ENCODE assay signal across 1 cellular context in the genomic region with DNA sequence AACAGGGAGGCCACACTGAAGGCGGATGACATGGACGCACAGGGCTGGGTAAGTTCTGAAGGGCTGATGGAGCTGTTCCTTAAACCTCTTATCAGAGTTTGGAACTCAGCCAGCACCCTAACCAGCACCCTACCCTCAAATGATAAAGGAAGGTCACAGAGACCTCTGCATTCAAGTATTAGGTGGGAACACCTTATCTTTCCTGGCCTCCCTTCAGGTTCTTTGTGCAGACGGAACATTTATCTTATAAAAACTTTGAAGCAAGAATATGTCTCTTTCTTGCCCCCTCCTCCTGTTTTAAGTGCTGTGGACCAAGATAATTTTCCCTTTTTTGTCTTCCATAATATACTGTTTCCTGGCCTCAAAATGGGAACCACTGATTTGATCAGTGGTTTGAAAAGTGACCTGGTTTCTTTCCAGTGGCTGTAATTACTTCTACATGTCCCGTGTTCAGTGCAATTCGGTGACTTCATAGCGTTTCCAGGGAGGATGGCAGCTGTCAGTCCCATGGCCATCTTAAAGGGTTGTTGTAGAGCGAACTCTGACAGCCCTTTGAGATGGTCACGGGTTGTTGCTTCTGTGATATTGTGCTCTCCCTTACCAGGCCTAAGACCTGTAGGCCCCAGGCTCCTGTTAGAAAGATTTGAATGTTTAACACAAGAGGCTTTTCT.
TF ChIP-seq lines count a peak whose summit lies in the region.

No MANE protein-coding gene starts in this region.

TF ChIP-seq in K562, 482 proteins besides CTCF, POLR2A, EP300 and RAD21 (continued from another document and continues in another):
- TF ChIP-seq CHD1 (IDR thresholded peaks at IDR 0.05; ENCODE audit: low read length) (no peak), HDAC3 (IDR thresholded peaks at IDR 0.05; ENCODE audit: borderline replicate concordance, partially characterized antibody) (peak; percentile 77), MBD2 (IDR thresholded peaks at IDR 0.05; ENCODE audit: borderline replicate concordance, low read depth) (peak; percentile 38; the same call in 1 of the 2 replicates), DACH1 (IDR thresholded peaks at IDR 0.05; ENCODE audit: partially characterized antibody) (peak; percentile 54), CBX8 (IDR thresholded peaks at IDR 0.05; ENCODE audit: borderline replicate concordance, extremely low read depth, low read depth, low read length, poor library complexity, severe bottlenecking) (no peak), SETDB1 (IDR thresholded peaks at IDR 0.05; ENCODE audit: low read length) (no peak), ZBTB8A (IDR thresholded peaks at IDR 0.05; ENCODE audit: partially characterized antibody) (no peak), HMG20B (CRISPR knock-in tag; IDR thresholded peaks at IDR 0.05) (no peak), XRCC4 (IDR thresholded peaks at IDR 0.05; ENCODE audit: extremely low read depth, insufficient read depth, insufficient read length) (no peak), IRF2 (CRISPR knock-in tag; IDR thresholded peaks at IDR 0.05) (no peak), DMBX1 (CRISPR knock-in tag; IDR thresholded peaks at IDR 0.05; ENCODE audit: borderline replicate concordance) (peak; percentile 71), ZNF77 (CRISPR knock-in tag; IDR thresholded peaks at IDR 0.05) (no peak), CEBPB (tag; IDR thresholded peaks at IDR 0.05) (no peak), RB1 (IDR thresholded peaks at IDR 0.05; ENCODE audit: low read depth) (no peak; the same call in 1 of the 2 replicates), HMG20A (CRISPR knock-in tag; conservative IDR thresholded peaks at IDR 0.05) (no peak), SMARCA4 (IDR thresholded peaks at IDR 0.05) (peak; percentile 93), TAF9B (IDR thresholded peaks at IDR 0.05; ENCODE audit: partially characterized antibody) (no peak), TCF7L2 (IDR thresholded peaks at IDR 0.05; ENCODE audit: low read depth, low read length) (no peak), ZNF282 (CRISPR knock-in tag; IDR thresholded peaks at IDR 0.05) (no peak), CBX3 (IDR thresholded peaks at IDR 0.05; ENCODE audit: borderline replicate concordance in 1 of 2, low read length in 2 of 2) (peak in 1 of 2 experiments; percentile 45; a peak in 1 of 3 replicates), ETS2 (tag; IDR thresholded peaks at IDR 0.05; ENCODE audit: borderline replicate concordance, poor library complexity, severe bottlenecking) (no peak), CAMTA2 (CRISPR knock-in tag; conservative IDR thresholded peaks at IDR 0.05) (no peak), ARHGAP35 (IDR thresholded peaks at IDR 0.05; ENCODE audit: partially characterized antibody) (no peak), ZNF589 (CRISPR knock-in tag; IDR thresholded peaks at IDR 0.05; ENCODE audit: low read depth) (peak; percentile 85)
- TF ChIP-seq, protein P1, sequence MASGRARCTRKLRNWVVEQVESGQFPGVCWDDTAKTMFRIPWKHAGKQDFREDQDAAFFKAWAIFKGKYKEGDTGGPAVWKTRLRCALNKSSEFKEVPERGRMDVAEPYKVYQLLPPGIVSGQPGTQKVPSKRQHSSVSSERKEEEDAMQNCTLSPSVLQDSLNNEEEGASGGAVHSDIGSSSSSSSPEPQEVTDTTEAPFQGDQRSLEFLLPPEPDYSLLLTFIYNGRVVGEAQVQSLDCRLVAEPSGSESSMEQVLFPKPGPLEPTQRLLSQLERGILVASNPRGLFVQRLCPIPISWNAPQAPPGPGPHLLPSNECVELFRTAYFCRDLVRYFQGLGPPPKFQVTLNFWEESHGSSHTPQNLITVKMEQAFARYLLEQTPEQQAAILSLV (tag; IDR thresholded peaks at IDR 0.05) = no peak
- TF ChIP-seq, protein P2, sequence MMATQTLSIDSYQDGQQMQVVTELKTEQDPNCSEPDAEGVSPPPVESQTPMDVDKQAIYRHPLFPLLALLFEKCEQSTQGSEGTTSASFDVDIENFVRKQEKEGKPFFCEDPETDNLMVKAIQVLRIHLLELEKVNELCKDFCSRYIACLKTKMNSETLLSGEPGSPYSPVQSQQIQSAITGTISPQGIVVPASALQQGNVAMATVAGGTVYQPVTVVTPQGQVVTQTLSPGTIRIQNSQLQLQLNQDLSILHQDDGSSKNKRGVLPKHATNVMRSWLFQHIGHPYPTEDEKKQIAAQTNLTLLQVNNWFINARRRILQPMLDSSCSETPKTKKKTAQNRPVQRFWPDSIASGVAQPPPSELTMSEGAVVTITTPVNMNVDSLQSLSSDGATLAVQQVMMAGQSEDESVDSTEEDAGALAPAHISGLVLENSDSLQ (IDR thresholded peaks at IDR 0.05) = peak; percentile 91
- TF ChIP-seq, protein P3, sequence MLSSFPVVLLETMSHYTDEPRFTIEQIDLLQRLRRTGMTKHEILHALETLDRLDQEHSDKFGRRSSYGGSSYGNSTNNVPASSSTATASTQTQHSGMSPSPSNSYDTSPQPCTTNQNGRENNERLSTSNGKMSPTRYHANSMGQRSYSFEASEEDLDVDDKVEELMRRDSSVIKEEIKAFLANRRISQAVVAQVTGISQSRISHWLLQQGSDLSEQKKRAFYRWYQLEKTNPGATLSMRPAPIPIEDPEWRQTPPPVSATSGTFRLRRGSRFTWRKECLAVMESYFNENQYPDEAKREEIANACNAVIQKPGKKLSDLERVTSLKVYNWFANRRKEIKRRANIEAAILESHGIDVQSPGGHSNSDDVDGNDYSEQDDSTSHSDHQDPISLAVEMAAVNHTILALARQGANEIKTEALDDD (IDR thresholded peaks at IDR 0.05) = peak; percentile 95
- TF ChIP-seq, protein P4, sequence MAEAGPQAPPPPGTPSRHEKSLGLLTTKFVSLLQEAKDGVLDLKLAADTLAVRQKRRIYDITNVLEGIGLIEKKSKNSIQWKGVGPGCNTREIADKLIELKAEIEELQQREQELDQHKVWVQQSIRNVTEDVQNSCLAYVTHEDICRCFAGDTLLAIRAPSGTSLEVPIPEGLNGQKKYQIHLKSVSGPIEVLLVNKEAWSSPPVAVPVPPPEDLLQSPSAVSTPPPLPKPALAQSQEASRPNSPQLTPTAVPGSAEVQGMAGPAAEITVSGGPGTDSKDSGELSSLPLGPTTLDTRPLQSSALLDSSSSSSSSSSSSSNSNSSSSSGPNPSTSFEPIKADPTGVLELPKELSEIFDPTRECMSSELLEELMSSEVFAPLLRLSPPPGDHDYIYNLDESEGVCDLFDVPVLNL (CRISPR knock-in tag; IDR thresholded peaks at IDR 0.05; ENCODE audit: low read depth) = no peak
- TF ChIP-seq, protein P5, sequence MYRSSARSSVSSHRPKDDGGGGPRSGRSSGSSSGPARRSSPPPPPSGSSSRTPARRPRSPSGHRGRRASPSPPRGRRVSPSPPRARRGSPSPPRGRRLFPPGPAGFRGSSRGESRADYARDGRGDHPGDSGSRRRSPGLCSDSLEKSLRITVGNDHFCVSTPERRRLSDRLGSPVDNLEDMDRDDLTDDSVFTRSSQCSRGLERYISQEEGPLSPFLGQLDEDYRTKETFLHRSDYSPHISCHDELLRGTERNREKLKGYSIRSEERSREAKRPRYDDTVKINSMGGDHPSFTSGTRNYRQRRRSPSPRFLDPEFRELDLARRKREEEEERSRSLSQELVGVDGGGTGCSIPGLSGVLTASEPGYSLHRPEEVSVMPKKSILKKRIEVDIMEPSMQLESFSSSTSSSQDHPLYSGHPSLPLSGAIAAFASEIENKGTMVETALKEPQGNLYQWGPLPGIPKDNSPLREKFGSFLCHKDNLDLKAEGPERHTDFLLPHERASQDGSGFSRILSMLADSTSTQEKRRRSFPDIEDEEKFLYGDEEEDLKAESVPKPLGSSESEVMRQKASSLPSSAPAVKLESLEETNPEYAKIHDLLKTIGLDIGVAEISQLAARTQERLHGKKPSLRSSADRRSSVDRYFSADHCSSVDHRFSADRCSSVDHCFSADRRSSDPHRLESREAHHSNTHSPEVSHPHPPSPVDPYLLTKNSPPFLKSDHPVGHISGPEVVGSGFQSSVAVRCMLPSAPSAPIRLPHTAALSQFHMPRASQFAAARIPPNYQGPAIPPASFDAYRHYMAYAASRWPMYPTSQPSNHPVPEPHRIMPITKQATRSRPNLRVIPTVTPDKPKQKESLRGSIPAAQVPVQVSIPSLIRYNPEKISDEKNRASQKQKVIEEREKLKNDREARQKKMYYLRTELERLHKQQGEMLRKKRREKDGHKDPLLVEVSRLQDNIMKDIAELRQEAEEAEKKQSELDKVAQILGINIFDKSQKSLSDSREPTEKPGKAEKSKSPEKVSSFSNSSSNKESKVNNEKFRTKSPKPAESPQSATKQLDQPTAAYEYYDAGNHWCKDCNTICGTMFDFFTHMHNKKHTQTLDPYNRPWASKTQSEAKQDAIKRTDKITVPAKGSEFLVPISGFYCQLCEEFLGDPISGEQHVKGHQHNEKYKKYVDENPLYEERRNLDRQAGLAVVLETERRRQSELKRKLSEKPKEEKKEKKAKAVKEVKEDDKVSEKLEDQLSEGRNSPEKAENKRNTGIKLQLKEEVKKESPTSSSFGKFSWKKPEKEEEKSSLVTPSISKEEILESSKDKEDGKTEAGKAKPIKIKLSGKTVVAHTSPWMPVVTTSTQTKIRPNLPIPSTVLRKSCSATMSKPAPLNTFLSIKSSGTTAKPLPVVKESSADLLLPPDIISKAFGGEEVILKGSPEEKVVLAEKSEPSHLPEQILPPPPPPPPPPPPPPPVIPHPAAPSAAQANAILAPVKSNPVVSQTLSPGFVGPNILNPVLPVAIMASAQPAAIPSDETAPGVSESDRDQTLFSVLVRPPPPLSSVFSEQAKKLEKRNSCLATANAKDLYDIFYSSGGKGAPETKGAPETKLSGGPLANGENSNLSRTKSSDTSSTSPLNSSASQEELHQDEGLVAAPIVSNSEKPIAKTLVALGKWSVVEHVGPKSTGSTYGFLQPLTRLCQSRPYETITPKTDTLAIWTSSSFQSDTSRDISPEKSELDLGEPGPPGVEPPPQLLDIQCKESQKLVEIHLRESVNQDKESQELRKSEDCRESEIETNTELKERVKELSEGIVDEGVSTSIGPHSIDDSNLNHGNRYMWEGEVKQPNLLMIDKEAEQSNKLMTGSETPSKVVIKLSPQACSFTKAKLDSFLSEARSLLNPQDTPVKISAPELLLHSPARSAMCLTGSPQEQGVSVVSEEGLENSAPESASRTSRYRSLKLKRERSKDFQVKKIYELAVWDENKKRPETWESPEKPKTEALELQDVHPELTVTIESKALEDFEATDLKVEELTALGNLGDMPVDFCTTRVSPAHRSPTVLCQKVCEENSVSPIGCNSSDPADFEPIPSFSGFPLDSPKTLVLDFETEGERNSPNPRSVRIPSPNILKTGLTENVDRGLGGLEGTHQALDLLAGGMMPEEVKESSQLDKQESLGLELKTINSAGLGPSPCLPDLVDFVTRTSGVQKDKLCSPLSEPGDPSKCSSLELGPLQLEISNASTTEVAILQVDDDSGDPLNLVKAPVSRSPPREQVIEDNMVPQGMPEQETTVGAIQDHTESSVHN (IDR thresholded peaks at IDR 0.05; ENCODE audit: borderline replicate concordance in 1 of 2, low read depth in 1 of 2) = peak in 1 of 2 experiments; percentile 58; a peak in 1 of 4 replicates
- TF ChIP-seq, protein P6, sequence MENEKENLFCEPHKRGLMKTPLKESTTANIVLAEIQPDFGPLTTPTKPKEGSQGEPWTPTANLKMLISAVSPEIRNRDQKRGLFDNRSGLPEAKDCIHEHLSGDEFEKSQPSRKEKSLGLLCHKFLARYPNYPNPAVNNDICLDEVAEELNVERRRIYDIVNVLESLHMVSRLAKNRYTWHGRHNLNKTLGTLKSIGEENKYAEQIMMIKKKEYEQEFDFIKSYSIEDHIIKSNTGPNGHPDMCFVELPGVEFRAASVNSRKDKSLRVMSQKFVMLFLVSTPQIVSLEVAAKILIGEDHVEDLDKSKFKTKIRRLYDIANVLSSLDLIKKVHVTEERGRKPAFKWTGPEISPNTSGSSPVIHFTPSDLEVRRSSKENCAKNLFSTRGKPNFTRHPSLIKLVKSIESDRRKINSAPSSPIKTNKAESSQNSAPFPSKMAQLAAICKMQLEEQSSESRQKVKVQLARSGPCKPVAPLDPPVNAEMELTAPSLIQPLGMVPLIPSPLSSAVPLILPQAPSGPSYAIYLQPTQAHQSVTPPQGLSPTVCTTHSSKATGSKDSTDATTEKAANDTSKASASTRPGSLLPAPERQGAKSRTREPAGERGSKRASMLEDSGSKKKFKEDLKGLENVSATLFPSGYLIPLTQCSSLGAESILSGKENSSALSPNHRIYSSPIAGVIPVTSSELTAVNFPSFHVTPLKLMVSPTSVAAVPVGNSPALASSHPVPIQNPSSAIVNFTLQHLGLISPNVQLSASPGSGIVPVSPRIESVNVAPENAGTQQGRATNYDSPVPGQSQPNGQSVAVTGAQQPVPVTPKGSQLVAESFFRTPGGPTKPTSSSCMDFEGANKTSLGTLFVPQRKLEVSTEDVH (IDR thresholded peaks at IDR 0.05; ENCODE audit: low read depth, partially characterized antibody) = no peak
- TF ChIP-seq, protein P7, sequence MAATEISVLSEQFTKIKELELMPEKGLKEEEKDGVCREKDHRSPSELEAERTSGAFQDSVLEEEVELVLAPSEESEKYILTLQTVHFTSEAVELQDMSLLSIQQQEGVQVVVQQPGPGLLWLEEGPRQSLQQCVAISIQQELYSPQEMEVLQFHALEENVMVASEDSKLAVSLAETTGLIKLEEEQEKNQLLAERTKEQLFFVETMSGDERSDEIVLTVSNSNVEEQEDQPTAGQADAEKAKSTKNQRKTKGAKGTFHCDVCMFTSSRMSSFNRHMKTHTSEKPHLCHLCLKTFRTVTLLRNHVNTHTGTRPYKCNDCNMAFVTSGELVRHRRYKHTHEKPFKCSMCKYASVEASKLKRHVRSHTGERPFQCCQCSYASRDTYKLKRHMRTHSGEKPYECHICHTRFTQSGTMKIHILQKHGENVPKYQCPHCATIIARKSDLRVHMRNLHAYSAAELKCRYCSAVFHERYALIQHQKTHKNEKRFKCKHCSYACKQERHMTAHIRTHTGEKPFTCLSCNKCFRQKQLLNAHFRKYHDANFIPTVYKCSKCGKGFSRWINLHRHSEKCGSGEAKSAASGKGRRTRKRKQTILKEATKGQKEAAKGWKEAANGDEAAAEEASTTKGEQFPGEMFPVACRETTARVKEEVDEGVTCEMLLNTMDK (IDR thresholded peaks at IDR 0.05; ENCODE audit: borderline replicate concordance, insufficient read depth, low read depth, low read length, poor library complexity, severe bottlenecking) = no peak
- TF ChIP-seq, protein P8, sequence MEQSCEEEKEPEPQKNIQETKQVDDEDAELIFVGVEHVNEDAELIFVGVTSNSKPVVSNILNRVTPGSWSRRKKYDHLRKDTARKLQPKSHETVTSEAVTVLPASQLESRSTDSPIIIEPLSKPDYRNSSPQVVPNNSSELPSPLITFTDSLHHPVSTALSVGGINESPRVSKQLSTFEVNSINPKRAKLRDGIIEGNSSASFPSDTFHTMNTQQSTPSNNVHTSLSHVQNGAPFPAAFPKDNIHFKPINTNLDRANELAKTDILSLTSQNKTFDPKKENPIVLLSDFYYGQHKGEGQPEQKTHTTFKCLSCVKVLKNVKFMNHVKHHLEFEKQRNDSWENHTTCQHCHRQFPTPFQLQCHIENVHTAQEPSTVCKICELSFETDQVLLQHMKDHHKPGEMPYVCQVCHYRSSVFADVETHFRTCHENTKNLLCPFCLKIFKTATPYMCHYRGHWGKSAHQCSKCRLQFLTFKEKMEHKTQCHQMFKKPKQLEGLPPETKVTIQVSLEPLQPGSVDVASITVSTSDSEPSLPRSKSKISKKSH (CRISPR knock-in tag; IDR thresholded peaks at IDR 0.05) = no peak
- TF ChIP-seq, protein P9, sequence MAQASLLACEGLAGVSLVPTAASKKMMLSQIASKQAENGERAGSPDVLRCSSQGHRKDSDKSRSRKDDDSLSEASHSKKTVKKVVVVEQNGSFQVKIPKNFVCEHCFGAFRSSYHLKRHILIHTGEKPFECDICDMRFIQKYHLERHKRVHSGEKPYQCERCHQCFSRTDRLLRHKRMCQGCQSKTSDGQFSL (CRISPR knock-in tag; IDR thresholded peaks at IDR 0.05) = no peak
- TF ChIP-seq, protein P9 (tag; IDR thresholded peaks at IDR 0.05) = no peak
